Comparison of ENCODE assay signal across 35 cellular contexts in the genomic region with DNA sequence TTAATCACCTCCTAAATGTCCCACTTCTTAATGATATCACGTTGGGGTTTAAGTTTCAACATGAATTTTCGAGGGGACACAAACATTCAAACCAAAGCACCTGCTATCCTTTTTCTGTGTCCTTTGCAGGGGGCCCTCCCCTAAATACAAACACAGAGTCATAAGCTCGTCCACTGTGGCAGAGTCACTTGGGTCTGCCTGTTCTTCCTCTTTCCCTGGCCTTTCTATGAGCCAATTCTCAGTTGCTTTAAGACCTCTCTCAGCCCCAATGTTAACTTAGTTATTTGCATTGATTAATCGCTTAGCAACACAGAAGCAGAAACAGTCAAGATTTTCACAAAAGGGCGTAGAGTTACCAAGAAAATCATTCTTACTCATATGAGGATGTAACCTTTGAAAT. TPM values are rescaled to one million over a fixed set of nuclear protein-coding genes. Genes with fewer than 3 reads are reported as not detected.
"Had no signal": no experiment of that assay in that cellular context is flagged by ENCODE, and none has a peak within 500 bp of the region (broad histone marks: within the 10 kb centered on the region; RNA-seq: fewer than 3 reads in every experiment).

No MANE protein-coding gene starts in this region.

- H3K4me3 Mint-ChIP-seq: activated B cell treated with CpG ODN at 0.5 μM for 24 hours; activated CD4-positive, alpha-beta memory T cell treated with anti-CD3 and anti-CD28 coated beads for 36 hours; activated CD4-positive, alpha-beta T cell treated with anti-CD3 and anti-CD28 coated beads, Interleukin-2, amount 10 ng/mL, durations not matched to agents 24 days and 14 days; activated CD8-positive, alpha-beta T cell treated with anti-CD3 and anti-CD28 coated beads for 36 hours; activated naive CD4-positive, alpha-beta T cell treated with anti-CD3 and anti-CD28 coated beads for 36 hours; activated naive CD8-positive, alpha-beta T cell; activated naive CD8-positive, alpha-beta T cell treated with anti-CD3 and anti-CD28 coated beads, Interleukin-2, amount 10 ng/mL, durations not matched to agents 7 days and 5 days; activated naive CD8-positive, alpha-beta T cell treated with anti-CD3 and anti-CD28 coated beads, Interleukin-2, amount 50 U/mL, for 24 hours; activated T-cell treated with anti-CD3 and anti-CD28 coated beads, Interleukin-2, amount 50 U/mL, for 4 hours; activated T-cell treated with anti-CD3 and anti-CD28 coated beads, Interleukin-2, amount 50 U/mL, for 72 hours; brain; T-helper 1 cell treated with Interleukin-12 subunit alpha and Interleukin-12 subunit beta and Interleukin-4 antibody, amounts not matched to agents 30 μg/mL and 1 μg/mL, for 36 hours; T-helper 2 cell treated with Interferon-gamma antibody and Interleukin-4, amounts not matched to agents 5 μg/mL and 100 μg/mL, for 36 hours had no signal

- DNase-seq: activated B cell treated with CpG ODN at 0.5 μM for 24 hours; activated CD4-positive, alpha-beta memory T cell treated with anti-CD3 and anti-CD28 coated beads for 36 hours; activated CD4-positive, alpha-beta T cell treated with anti-CD3 and anti-CD28 coated beads for 4 hours; activated CD4-positive, alpha-beta T cell treated with anti-CD3 and anti-CD28 coated beads, Interleukin-2, amount 10 ng/mL, durations not matched to agents 24 days and 14 days; activated CD4-positive, alpha-beta T cell treated with anti-CD3 and anti-CD28 coated beads, Interleukin-2, amount 50 U/mL, for 1 hour; activated CD4-positive, alpha-beta T cell treated with anti-CD3 and anti-CD28 coated beads, Interleukin-2, amount 50 U/mL, for 4 hours; activated CD4-positive, CD25-positive, alpha-beta regulatory T cell treated with anti-CD3 and anti-CD28 coated beads, Interleukin-2, amount 50 U/mL, for 72 hours; activated CD8-positive, alpha-beta memory T cell treated with anti-CD3 and anti-CD28 coated beads, Interleukin-2, amount 50 U/mL, for 4 hours; activated CD8-positive, alpha-beta T cell treated with anti-CD3 and anti-CD28 coated beads for 36 hours; activated effector memory CD4-positive, alpha-beta T cell treated with Interleukin-2 at 50 U/mL for 16 hours; activated gamma-delta T cell; activated naive CD4-positive, alpha-beta T cell; activated naive CD4-positive, alpha-beta T cell treated with anti-CD3 and anti-CD28 coated beads for 36 hours; activated naive CD4-positive, alpha-beta T cell treated with anti-CD3 and anti-CD28 coated beads, Interleukin-2, amount 50 U/mL, for 16 hours; activated naive CD8-positive, alpha-beta T cell treated with anti-CD3 and anti-CD28 coated beads, Interleukin-2, amount 10 ng/mL, durations not matched to agents 7 days and 5 days; activated naive CD8-positive, alpha-beta T cell treated with anti-CD3 and anti-CD28 coated beads, Interleukin-2, amount 50 U/mL, for 24 hours; activated T-cell treated with anti-CD3 and anti-CD28 coated beads for 4 hours; activated T-cell treated with anti-CD3 and anti-CD28 coated beads, Interleukin-2, amount 50 U/mL, for 1 hour; activated T-cell treated with anti-CD3 and anti-CD28 coated beads, Interleukin-2, amount 50 U/mL, for 4 hours; activated T-cell treated with anti-CD3 and anti-CD28 coated beads, Interleukin-2, amount 50 U/mL, for 72 hours; amygdala; anterior cingulate cortex; central memory CD4-positive, alpha-beta T cell; T-helper 1 cell; T-helper 2 cell; T-helper 9 cell had no signal

- H3K9me3 Mint-ChIP-seq: activated B cell treated with CpG ODN at 0.5 μM for 24 hours; activated CD4-positive, alpha-beta memory T cell treated with anti-CD3 and anti-CD28 coated beads for 36 hours; activated CD8-positive, alpha-beta T cell treated with anti-CD3 and anti-CD28 coated beads for 36 hours; activated naive CD8-positive, alpha-beta T cell treated with anti-CD3 and anti-CD28 coated beads, Interleukin-2, amount 50 U/mL, for 24 hours; activated T-cell treated with anti-CD3 and anti-CD28 coated beads, Interleukin-2, amount 50 U/mL, for 4 hours; activated T-helper 2 cell treated with anti-CD3 and anti-CD28 coated beads, Interferon-gamma antibody, Interleukin-2, Interleukin-4, amounts not matched to agents 10 μg/mL and 5 μg/mL and 100 μg/mL, durations not matched to agents 14 hours and 24 hours and 36 hours; T-helper 1 cell treated with Interleukin-12 subunit alpha and Interleukin-12 subunit beta and Interleukin-4 antibody, amounts not matched to agents 30 μg/mL and 1 μg/mL, for 36 hours; T-helper 2 cell treated with Interferon-gamma antibody and Interleukin-4, amounts not matched to agents 5 μg/mL and 100 μg/mL, for 36 hours had no signal

- H3K27me3 Mint-ChIP-seq: activated CD4-positive, alpha-beta T cell treated with anti-CD3 and anti-CD28 coated beads, Interleukin-2, amount 10 ng/mL, durations not matched to agents 24 days and 14 days had no signal

- H3K27ac Mint-ChIP-seq: activated B cell treated with CpG ODN at 0.5 μM for 24 hours; activated CD4-positive, alpha-beta memory T cell treated with anti-CD3 and anti-CD28 coated beads for 36 hours; activated CD4-positive, alpha-beta T cell treated with anti-CD3 and anti-CD28 coated beads, Interleukin-2, amount 10 ng/mL, durations not matched to agents 24 days and 14 days; activated CD8-positive, alpha-beta T cell treated with anti-CD3 and anti-CD28 coated beads for 36 hours; activated naive CD4-positive, alpha-beta T cell treated with anti-CD3 and anti-CD28 coated beads for 36 hours; activated naive CD8-positive, alpha-beta T cell; activated naive CD8-positive, alpha-beta T cell treated with anti-CD3 and anti-CD28 coated beads, Interleukin-2, amount 10 ng/mL, durations not matched to agents 7 days and 5 days; activated naive CD8-positive, alpha-beta T cell treated with anti-CD3 and anti-CD28 coated beads, Interleukin-2, amount 50 U/mL, for 24 hours; activated T-cell treated with anti-CD3 and anti-CD28 coated beads, Interleukin-2, amount 50 U/mL, for 72 hours; activated T-helper 2 cell treated with anti-CD3 and anti-CD28 coated beads, Interferon-gamma antibody, Interleukin-2, Interleukin-4, amounts not matched to agents 10 μg/mL and 5 μg/mL and 100 μg/mL, durations not matched to agents 14 hours and 24 hours and 36 hours; T-helper 1 cell treated with Interleukin-12 subunit alpha and Interleukin-12 subunit beta and Interleukin-4 antibody, amounts not matched to agents 30 μg/mL and 1 μg/mL, for 36 hours; T-helper 2 cell treated with Interferon-gamma antibody and Interleukin-4, amounts not matched to agents 5 μg/mL and 100 μg/mL, for 36 hours had no signal

- H3K36me3 Mint-ChIP-seq: activated CD4-positive, alpha-beta memory T cell treated with anti-CD3 and anti-CD28 coated beads for 36 hours; activated naive CD8-positive, alpha-beta T cell; activated naive CD8-positive, alpha-beta T cell treated with anti-CD3 and anti-CD28 coated beads, Interleukin-2, amount 10 ng/mL, durations not matched to agents 7 days and 5 days; brain had no signal

- H3K4me1 Mint-ChIP-seq: activated B cell treated with CpG ODN at 0.5 μM for 24 hours; activated CD4-positive, alpha-beta T cell treated with anti-CD3 and anti-CD28 coated beads, Interleukin-2, amount 10 ng/mL, durations not matched to agents 24 days and 14 days; activated naive CD8-positive, alpha-beta T cell treated with anti-CD3 and anti-CD28 coated beads, Interleukin-2, amount 10 ng/mL, durations not matched to agents 7 days and 5 days; brain had no signal

- ATAC-seq: activated CD8-positive, alpha-beta T cell treated with anti-CD3 and anti-CD28 coated beads for 36 hours; activated naive CD8-positive, alpha-beta T cell treated with anti-CD3 and anti-CD28 coated beads, Interleukin-2, amount 50 U/mL, for 24 hours; activated T-cell treated with anti-CD3 and anti-CD28 coated beads, Interleukin-2, amount 50 U/mL, for 4 hours; activated T-cell treated with anti-CD3 and anti-CD28 coated beads, Interleukin-2, amount 50 U/mL, for 72 hours had no signal

RNA-seq across cellular contexts. Expression of gene APCS, which starts 14.9 kb away (rescaled TPM):
- total RNA-seq: activated B cell treated with CpG ODN at 0.5 μM for 24 hours; activated CD4-positive, alpha-beta memory T cell treated with anti-CD3 and anti-CD28 coated beads for 36 hours; activated CD4-positive, alpha-beta T cell treated with anti-CD3 and anti-CD28 coated beads, Interleukin-2, amount 10 ng/mL, durations not matched to agents 24 days and 14 days; activated CD8-positive, alpha-beta memory T cell treated with anti-CD3 and anti-CD28 coated beads for 36 hours; activated CD8-positive, alpha-beta T cell treated with anti-CD3 and anti-CD28 coated beads for 36 hours; activated naive CD4-positive, alpha-beta T cell treated with anti-CD3 and anti-CD28 coated beads for 36 hours; activated naive CD8-positive, alpha-beta T cell treated with anti-CD3 and anti-CD28 coated beads, Interleukin-2, amount 10 ng/mL, durations not matched to agents 7 days and 5 days; activated T-cell treated with anti-CD3 and anti-CD28 coated beads, Interleukin-2, amount 50 U/mL, for 72 hours; activated T-helper 2 cell treated with anti-CD3 and anti-CD28 coated beads, Interferon-gamma antibody, Interleukin-2, Interleukin-4, amounts not matched to agents 10 μg/mL and 5 μg/mL and 100 μg/mL, durations not matched to agents 14 hours and 24 hours and 36 hours; ascending aorta; cardiac septum; cerebellum had no signal
